1 cellular context compared by ENCODE assay signal in the genomic region with DNA sequence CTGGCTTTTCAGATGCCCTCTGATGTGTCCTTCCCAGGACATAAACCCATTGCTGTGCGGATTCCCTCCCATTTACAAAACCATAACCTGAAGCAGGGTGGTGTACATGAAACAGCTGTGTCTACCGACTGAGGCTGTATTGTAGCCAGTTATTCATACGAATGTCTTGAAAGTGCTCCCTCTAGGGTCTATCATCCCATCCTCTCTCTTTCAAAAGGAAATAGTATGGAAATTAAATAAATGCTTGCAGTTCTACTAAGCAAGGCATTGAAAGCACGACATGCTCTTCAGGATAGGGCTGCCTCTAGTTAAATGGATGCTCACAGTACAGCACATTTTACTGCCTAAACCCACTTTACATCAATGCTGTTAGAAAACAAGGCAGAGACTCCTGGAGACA.
TF ChIP-seq lines count a peak whose summit lies in the region.

No MANE protein-coding gene starts in this region.

TF ChIP-seq in HCT116, 20 proteins besides CTCF, POLR2A, EP300 and RAD21 (continued from another document):
- TF ChIP-seq, protein P1, sequence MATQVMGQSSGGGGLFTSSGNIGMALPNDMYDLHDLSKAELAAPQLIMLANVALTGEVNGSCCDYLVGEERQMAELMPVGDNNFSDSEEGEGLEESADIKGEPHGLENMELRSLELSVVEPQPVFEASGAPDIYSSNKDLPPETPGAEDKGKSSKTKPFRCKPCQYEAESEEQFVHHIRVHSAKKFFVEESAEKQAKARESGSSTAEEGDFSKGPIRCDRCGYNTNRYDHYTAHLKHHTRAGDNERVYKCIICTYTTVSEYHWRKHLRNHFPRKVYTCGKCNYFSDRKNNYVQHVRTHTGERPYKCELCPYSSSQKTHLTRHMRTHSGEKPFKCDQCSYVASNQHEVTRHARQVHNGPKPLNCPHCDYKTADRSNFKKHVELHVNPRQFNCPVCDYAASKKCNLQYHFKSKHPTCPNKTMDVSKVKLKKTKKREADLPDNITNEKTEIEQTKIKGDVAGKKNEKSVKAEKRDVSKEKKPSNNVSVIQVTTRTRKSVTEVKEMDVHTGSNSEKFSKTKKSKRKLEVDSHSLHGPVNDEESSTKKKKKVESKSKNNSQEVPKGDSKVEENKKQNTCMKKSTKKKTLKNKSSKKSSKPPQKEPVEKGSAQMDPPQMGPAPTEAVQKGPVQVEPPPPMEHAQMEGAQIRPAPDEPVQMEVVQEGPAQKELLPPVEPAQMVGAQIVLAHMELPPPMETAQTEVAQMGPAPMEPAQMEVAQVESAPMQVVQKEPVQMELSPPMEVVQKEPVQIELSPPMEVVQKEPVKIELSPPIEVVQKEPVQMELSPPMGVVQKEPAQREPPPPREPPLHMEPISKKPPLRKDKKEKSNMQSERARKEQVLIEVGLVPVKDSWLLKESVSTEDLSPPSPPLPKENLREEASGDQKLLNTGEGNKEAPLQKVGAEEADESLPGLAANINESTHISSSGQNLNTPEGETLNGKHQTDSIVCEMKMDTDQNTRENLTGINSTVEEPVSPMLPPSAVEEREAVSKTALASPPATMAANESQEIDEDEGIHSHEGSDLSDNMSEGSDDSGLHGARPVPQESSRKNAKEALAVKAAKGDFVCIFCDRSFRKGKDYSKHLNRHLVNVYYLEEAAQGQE (IDR thresholded peaks at IDR 0.05; ENCODE audit: low read depth): no peak
- TF ChIP-seq YY1 (IDR thresholded peaks at IDR 0.05; ENCODE audit: extremely low read depth, insufficient replicate concordance, low read depth, low read length) (no peak), ZFX (IDR thresholded peaks at IDR 0.05) (no peak), CEBPB (IDR thresholded peaks at IDR 0.05; ENCODE audit: low read depth) (no peak), EZH2phosphoT487 (IDR thresholded peaks at IDR 0.05; ENCODE audit: borderline replicate concordance) (no peak), EZH2 (IDR thresholded peaks at IDR 0.05) (no peak), TCF7L2 (IDR thresholded peaks at IDR 0.05; ENCODE audit: borderline replicate concordance, extremely low read depth, insufficient read depth, insufficient read length) (no peak), CBX3 (IDR thresholded peaks at IDR 0.05; ENCODE audit: low read depth) (no peak), SIN3A (IDR thresholded peaks at IDR 0.05; ENCODE audit: low read depth) (no peak), JUND (IDR thresholded peaks at IDR 0.05) (no peak), POLR2AphosphoS5 (IDR thresholded peaks at IDR 0.05; ENCODE audit: low read depth, low read length) (no peak), FOSL1 (IDR thresholded peaks at IDR 0.05; ENCODE audit: low read depth) (no peak)
- TF ChIP-seq, protein P2, sequence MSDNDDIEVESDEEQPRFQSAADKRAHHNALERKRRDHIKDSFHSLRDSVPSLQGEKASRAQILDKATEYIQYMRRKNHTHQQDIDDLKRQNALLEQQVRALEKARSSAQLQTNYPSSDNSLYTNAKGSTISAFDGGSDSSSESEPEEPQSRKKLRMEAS (IDR thresholded peaks at IDR 0.05): no peak
